16 cellular contexts compared by ENCODE assay signal in genomic region chr22:20868225-20868944, GRCh38. TPM values are rescaled to one million over a fixed set of nuclear protein-coding genes. Genes with fewer than 3 reads are reported as not detected.
DNase-seq lines count a peak whose midpoint lies in the region; ATAC-seq and TF ChIP-seq lines count a peak whose summit lies in the region.
"Had no signal": no experiment of that assay in that cellular context is flagged by ENCODE, and none has a peak within 500 bp of the region (broad histone marks: within the 10 kb centered on the region; RNA-seq: fewer than 3 reads in every experiment).

No MANE protein-coding gene starts in this region.

- WGBS in psoas muscle, 3 donors, result 71 to 74% (median 72%) methylated on average over 5 of the region's 5 CpGs

- H3K9me3 ChIP-seq in psoas muscle, result no peaks in the 10 kb centered on the region
- H3K9me3 ChIP-seq: pancreas had no signal

- intact Hi-C loops in psoas muscle (cut with DNase I), result loop anchor here in 1 of 2 donors (10.0 kb wide), 1 partner anchor 76 kb away; no protein-coding TSS in a partner anchor

- peaks cover 6% of the 10 kb centered on the region for H3K4me1 ChIP-seq in psoas muscle

- peaks cover 44 to 50% of the 10 kb centered on the region in 2 donors for H3K4me1 Mint-ChIP-seq in immature natural killer cell

- peak overlapping the region; percentile 79 to 94 (median 92) for H3K27ac Mint-ChIP-seq in immature natural killer cell
- H3K27ac Mint-ChIP-seq: IgD-negative memory B cell had no signal

- H3K9me3 Mint-ChIP-seq in immature natural killer cell, result no peaks in the 10 kb centered on the region
- H3K9me3 Mint-ChIP-seq: CD4-positive, alpha-beta T cell had no signal

- H3K27ac ChIP-seq in C4-2B, result peak overlapping the region; percentile 87
- H3K27ac ChIP-seq in VCaP, result peak overlapping the region; percentile 37; the same call in 1 of the 2 replicates
- H3K27ac ChIP-seq in psoas muscle, result peak overlapping the region; percentile 67

- ATAC-seq in psoas muscle (no peak), HG03196 (IDR thresholded peaks at IDR 0.05; ENCODE audit: unreplicated experiment) (no peak)

- no peak overlapping the region for H3K4me3 ChIP-seq in psoas muscle
- H3K4me3 ChIP-seq: pancreas had no signal

- H3K27me3 Mint-ChIP-seq in immature natural killer cell (ENCODE audit: low read depth in 3 of 3), result peaks cover 0 to 5% (median 0%) of the 10 kb centered on the region in 3 donors
- H3K27me3 Mint-ChIP-seq: CD4-positive, alpha-beta T cell; IgD-negative memory B cell had no signal

- H3K27me3 ChIP-seq in psoas muscle (ENCODE audit: insufficient read depth in 3 of 3, low read length in 2 of 3), result no peaks in the 10 kb centered on the region
- H3K27me3 ChIP-seq: pancreas had no signal

- H3K4me3 Mint-ChIP-seq in immature natural killer cell, result peak overlapping the region in 1 of 5 donors; percentile 73
- H3K4me3 Mint-ChIP-seq: CD4-positive, alpha-beta T cell; IgD-negative memory B cell had no signal

- no peak for DNase-seq in immature natural killer cell
- DNase-seq in psoas muscle, result no peak
- DNase-seq in NCI-H1105 treated with DMSO at 0.1 percent for 48 hours (lab: John Stamatoyannopoulos, UW), result no peak
- DNase-seq in kidney glomerular epithelial cell (lab: John Stamatoyannopoulos, UW), result no peak
- DNase-seq in DMS53 (lab: John Stamatoyannopoulos, UW), result no peak
- DNase-seq: activated CD4-positive, alpha-beta T cell treated with anti-CD3 and anti-CD28 coated beads, Interleukin-2, amount 50 U/mL, for 1 hour; CD4-positive, alpha-beta T cell; mammary epithelial cell; NCI-H146; NCI-H774; pancreas; stimulated activated CD4-positive, alpha-beta T cell treated with anti-CD3 and anti-CD28 coated beads, Interleukin-1b, Interleukin-23, amount 100 ng/mL, for 48 hours had no signal

- no peak for TF ChIP-seq CTCF in C4-2B (conservative IDR thresholded peaks at IDR 0.05)
- TF ChIP-seq CTCF in VCaP (conservative IDR thresholded peaks at IDR 0.05), result no peak
- no peak for TF ChIP-seq CTCF in psoas muscle (IDR thresholded peaks at IDR 0.05)

- peaks cover 0 to 50% of the 10 kb centered on the region in 2 donors for H3K36me3 ChIP-seq in psoas muscle (ENCODE audit: insufficient read depth in 1 of 2, low read depth in 1 of 2)

- H3K36me3 Mint-ChIP-seq in immature natural killer cell, result peaks cover 0 to 15% (median 3%) of the 10 kb centered on the region in 3 donors

RNA-seq across cellular contexts. Expression of gene SNAP29, which starts 9.6 kb away (rescaled TPM):
- 10 to 100 TPM; 25.3 to 35.8 (median 35.7) TPM for polyA plus RNA-seq in immature natural killer cell
- total RNA-seq in psoas muscle, result 10 to 100 TPM; 23.0 to 46.3 (median 26.2) TPM
- polyA plus RNA-seq in psoas muscle, result 10 to 100 TPM; 19.1 to 37.7 (median 28.1) TPM

RNA-seq across cellular contexts. Expression of gene PI4KA, which starts 9.8 kb away (rescaled TPM):
- polyA plus RNA-seq in immature natural killer cell (10 to 100 TPM; 31.5 to 80.0 (median 33.7) TPM), psoas muscle (10 to 100 TPM; 22.7 to 41.0 (median 37.8) TPM)
- total RNA-seq in psoas muscle, result 10 to 100 TPM; 38.2 to 52.6 (median 43.1) TPM

RNA-seq across cellular contexts. Expression of gene CRKL, which starts 48.8 kb away (rescaled TPM):
- 10 to 100 TPM; 26.7 to 50.7 (median 43.1) TPM for polyA plus RNA-seq in immature natural killer cell
- 10 to 100 TPM; 66.0 to 81.0 (median 73.4) TPM for total RNA-seq in psoas muscle
- 10 to 100 TPM; 29.7 to 94.7 (median 49.8) TPM for polyA plus RNA-seq in psoas muscle

Comparison
In these comparisons a context has a peak if more than half of its experiments do, and no peak if none do; other contexts are left out.
1. H3K27ac ChIP-seq: peak in every context shown above with its lines; median percentile 87 in C4-2B; 67 in psoas muscle; 37 in VCaP.